In the genomic region with DNA sequence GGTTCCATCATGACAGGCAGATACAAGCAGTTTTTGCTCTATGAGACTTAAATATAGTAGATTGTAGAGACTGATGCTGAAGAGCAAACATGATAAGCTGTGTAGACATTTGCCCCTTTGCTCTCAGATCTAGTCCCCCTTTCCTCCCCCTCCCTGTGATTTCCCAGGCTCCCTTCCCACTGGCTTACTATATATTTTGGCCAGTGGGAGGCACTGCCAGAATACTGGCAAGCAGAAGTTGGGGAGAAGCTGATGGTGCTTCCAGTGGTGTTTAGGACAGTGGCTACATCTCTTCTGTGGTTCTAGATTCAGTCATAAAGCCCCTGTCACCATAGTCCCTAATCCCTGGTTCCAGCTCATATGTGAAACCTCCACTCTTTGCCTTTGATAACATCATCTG, we compare ENCODE assay signal across 29 cellular contexts.
"Had no signal": no experiment of that assay in that cellular context is flagged by ENCODE, and none has a peak within 500 bp of the region (broad histone marks: within the 10 kb centered on the region; RNA-seq: fewer than 3 reads in every experiment).

No MANE protein-coding gene starts in this region.

- H3K4me3 ChIP-seq: ascending aorta, breast epithelium, cardiac muscle cell, colonic mucosa had no signal

- H3K9me3 ChIP-seq: ascending aorta, breast epithelium, colonic mucosa had no signal

- H3K27me3 ChIP-seq: ascending aorta, breast epithelium, cardiac muscle cell, colonic mucosa had no signal

- ATAC-seq: activated naive CD4-positive, alpha-beta T cell treated with anti-CD3 and anti-CD28 coated beads, Interleukin-2, amount 50 U/mL, for 72 hours; activated T-cell treated with anti-CD3 and anti-CD28 coated beads, Interleukin-2, amount 50 U/mL, for 72 hours; esophagus mucosa; T-helper 17 cell had no signal

- H3K27ac Mint-ChIP-seq: activated CD4-positive, alpha-beta memory T cell treated with anti-CD3 and anti-CD28 coated beads, Interleukin-2, amount 10 ng/mL, durations not matched to agents 7 days and 5 days; activated CD4-positive, alpha-beta T cell treated with anti-CD3 and anti-CD28 coated beads, Interleukin-2, amount 10 ng/mL, durations not matched to agents 7 days and 5 days; activated naive CD4-positive, alpha-beta T cell treated with anti-CD3 and anti-CD28 coated beads, Interleukin-2, amount 10 ng/mL, durations not matched to agents 7 days and 5 days; activated naive CD4-positive, alpha-beta T cell treated with anti-CD3 and anti-CD28 coated beads, Interleukin-2, amount 50 U/mL, for 72 hours; activated naive CD8-positive, alpha-beta T cell treated with anti-CD3 and anti-CD28 coated beads, Interleukin-2, amount 10 ng/mL, durations not matched to agents 7 days and 5 days; activated T-cell treated with anti-CD3 and anti-CD28 coated beads, Interleukin-2, amount 50 U/mL, for 24 hours; activated T-cell treated with anti-CD3 and anti-CD28 coated beads, Interleukin-2, amount 50 U/mL, for 72 hours; brain; T-helper 17 cell; T-helper 2 cell treated with Interferon-gamma antibody and Interleukin-4, amounts not matched to agents 5 μg/mL and 100 μg/mL, for 36 hours had no signal

- H3K4me1 Mint-ChIP-seq: activated CD4-positive, alpha-beta memory T cell treated with anti-CD3 and anti-CD28 coated beads, Interleukin-2, amount 10 ng/mL, durations not matched to agents 7 days and 5 days; activated CD4-positive, alpha-beta T cell treated with anti-CD3 and anti-CD28 coated beads, Interleukin-2, amount 10 ng/mL, durations not matched to agents 7 days and 5 days; activated naive CD4-positive, alpha-beta T cell treated with anti-CD3 and anti-CD28 coated beads, Interleukin-2, amount 10 ng/mL, durations not matched to agents 7 days and 5 days; activated naive CD8-positive, alpha-beta T cell treated with anti-CD3 and anti-CD28 coated beads, Interleukin-2, amount 10 ng/mL, durations not matched to agents 7 days and 5 days; T-helper 17 cell had no signal

- H3K36me3 ChIP-seq: ascending aorta, breast epithelium, cardiac muscle cell, colonic mucosa had no signal

- H3K27ac ChIP-seq: ascending aorta, breast epithelium, cardiac muscle cell, colonic mucosa had no signal

- H3K4me1 ChIP-seq: ascending aorta, breast epithelium, colonic mucosa had no signal

- H3K27me3 Mint-ChIP-seq: activated CD4-positive, alpha-beta memory T cell treated with anti-CD3 and anti-CD28 coated beads, Interleukin-2, amount 10 ng/mL, durations not matched to agents 7 days and 5 days; activated CD4-positive, alpha-beta T cell treated with anti-CD3 and anti-CD28 coated beads, Interleukin-2, amount 10 ng/mL, durations not matched to agents 7 days and 5 days; activated naive CD4-positive, alpha-beta T cell treated with anti-CD3 and anti-CD28 coated beads, Interleukin-2, amount 10 ng/mL, durations not matched to agents 7 days and 5 days; activated T-cell treated with anti-CD3 and anti-CD28 coated beads, Interleukin-2, amount 50 U/mL, for 24 hours; brain had no signal

- H3K4me3 Mint-ChIP-seq: activated CD4-positive, alpha-beta memory T cell treated with anti-CD3 and anti-CD28 coated beads, Interleukin-2, amount 10 ng/mL, durations not matched to agents 7 days and 5 days; activated CD4-positive, alpha-beta T cell treated with anti-CD3 and anti-CD28 coated beads, Interleukin-2, amount 10 ng/mL, durations not matched to agents 7 days and 5 days; activated naive CD4-positive, alpha-beta T cell treated with anti-CD3 and anti-CD28 coated beads, Interleukin-2, amount 10 ng/mL, durations not matched to agents 7 days and 5 days; activated naive CD8-positive, alpha-beta T cell treated with anti-CD3 and anti-CD28 coated beads, Interleukin-2, amount 10 ng/mL, durations not matched to agents 7 days and 5 days; activated T-cell treated with anti-CD3 and anti-CD28 coated beads, Interleukin-2, amount 50 U/mL, for 24 hours; activated T-cell treated with anti-CD3 and anti-CD28 coated beads, Interleukin-2, amount 50 U/mL, for 72 hours; brain; T-helper 17 cell; T-helper 2 cell treated with Interferon-gamma antibody and Interleukin-4, amounts not matched to agents 5 μg/mL and 100 μg/mL, for 36 hours had no signal

- DNase-seq: activated CD4-positive, alpha-beta memory T cell treated with anti-CD3 and anti-CD28 coated beads, Interleukin-2, amount 10 ng/mL, durations not matched to agents 7 days and 5 days; activated CD4-positive, alpha-beta T cell treated with anti-CD3 and anti-CD28 coated beads for 1 hour; activated CD4-positive, alpha-beta T cell treated with anti-CD3 and anti-CD28 coated beads for 4 hours; activated CD4-positive, alpha-beta T cell treated with anti-CD3 and anti-CD28 coated beads, Interleukin-2, amount 10 ng/mL, durations not matched to agents 7 days and 5 days; activated CD4-positive, alpha-beta T cell treated with anti-CD3 and anti-CD28 coated beads, Interleukin-2, amount 50 U/mL, for 4 hours; activated CD8-positive, alpha-beta memory T cell treated with anti-CD3 and anti-CD28 coated beads, Interleukin-2, amount 50 U/mL, for 48 hours; activated gamma-delta T cell; activated naive CD4-positive, alpha-beta T cell; activated naive CD4-positive, alpha-beta T cell treated with anti-CD3 and anti-CD28 coated beads, Interleukin-2, amount 10 ng/mL, durations not matched to agents 7 days and 5 days; activated naive CD8-positive, alpha-beta T cell treated with anti-CD3 and anti-CD28 coated beads, Interleukin-2, amount 10 ng/mL, durations not matched to agents 7 days and 5 days; activated T-cell treated with anti-CD3 and anti-CD28 coated beads for 4 hours; activated T-cell treated with anti-CD3 and anti-CD28 coated beads, Interleukin-2, amount 50 U/mL, for 24 hours; activated T-cell treated with anti-CD3 and anti-CD28 coated beads, Interleukin-2, amount 50 U/mL, for 72 hours; central memory CD4-positive, alpha-beta T cell; cerebellar nuclear complex; colonic mucosa; effector CD8-positive, alpha-beta T cell; foreskin fibroblast; head of caudate nucleus; T-helper 17 cell; T1000 had no signal

- H3K36me3 Mint-ChIP-seq: activated naive CD4-positive, alpha-beta T cell treated with anti-CD3 and anti-CD28 coated beads, Interleukin-2, amount 10 ng/mL, durations not matched to agents 7 days and 5 days; activated naive CD4-positive, alpha-beta T cell treated with anti-CD3 and anti-CD28 coated beads, Interleukin-2, amount 50 U/mL, for 72 hours; activated naive CD8-positive, alpha-beta T cell treated with anti-CD3 and anti-CD28 coated beads, Interleukin-2, amount 10 ng/mL, durations not matched to agents 7 days and 5 days; brain had no signal

- H3K9me3 Mint-ChIP-seq: activated CD4-positive, alpha-beta memory T cell treated with anti-CD3 and anti-CD28 coated beads, Interleukin-2, amount 10 ng/mL, durations not matched to agents 7 days and 5 days; activated CD4-positive, alpha-beta T cell treated with anti-CD3 and anti-CD28 coated beads, Interleukin-2, amount 10 ng/mL, durations not matched to agents 7 days and 5 days; activated naive CD4-positive, alpha-beta T cell treated with anti-CD3 and anti-CD28 coated beads, Interleukin-2, amount 10 ng/mL, durations not matched to agents 7 days and 5 days; activated naive CD4-positive, alpha-beta T cell treated with anti-CD3 and anti-CD28 coated beads, Interleukin-2, amount 50 U/mL, for 72 hours; activated naive CD8-positive, alpha-beta T cell treated with anti-CD3 and anti-CD28 coated beads, Interleukin-2, amount 10 ng/mL, durations not matched to agents 7 days and 5 days; activated T-cell treated with anti-CD3 and anti-CD28 coated beads, Interleukin-2, amount 50 U/mL, for 24 hours; brain; T-helper 2 cell treated with Interferon-gamma antibody and Interleukin-4, amounts not matched to agents 5 μg/mL and 100 μg/mL, for 36 hours had no signal

- FAIRE-seq: frontal cortex had no signal
